Comparison of ENCODE assay signal across 6 cellular contexts in genomic region chr19:7068599-7068998, GRCh38. TPM values are rescaled to one million over a fixed set of nuclear protein-coding genes. Genes with fewer than 3 reads are reported as not detected.
DNase-seq lines count a peak whose midpoint lies in the region; ATAC-seq and TF ChIP-seq lines count a peak whose summit lies in the region.

No MANE protein-coding gene starts in this region.

- no peaks in the 10 kb centered on the region for H3K27me3 ChIP-seq in thymus (ENCODE audit: control insufficient read depth, insufficient read depth)

- peaks cover 19% of the 10 kb centered on the region for H3K36me3 ChIP-seq in thymus (ENCODE audit: control insufficient read depth, insufficient read depth)

- peaks cover 0 to 2% of the 10 kb centered on the region in 2 donors for H3K9me3 Mint-ChIP-seq in activated T-cell treated with anti-CD3 and anti-CD28 coated beads, Interleukin-2, amount 50 U/mL, for 72 hours

- peak overlapping the region; percentile 61 for H3K27ac Mint-ChIP-seq in activated T-cell treated with anti-CD3 and anti-CD28 coated beads, Interleukin-2, amount 50 U/mL, for 72 hours

- H3K27me3 Mint-ChIP-seq in activated T-cell treated with anti-CD3 and anti-CD28 coated beads, Interleukin-2, amount 50 U/mL, for 72 hours (ENCODE audit: low read depth): no peaks in the 10 kb centered on the region

- no peak for ATAC-seq in activated T-cell treated with anti-CD3 and anti-CD28 coated beads, Interleukin-2, amount 50 U/mL, for 72 hours (replicated peaks in 1 of 2)

- H3K4me3 ChIP-seq in epithelial cell of proximal tubule (ENCODE audit: low read depth, low read length) (peak overlapping the region; percentile 27), thymus (ENCODE audit: low read length) (peak overlapping the region; percentile 78)

- peaks cover 9% of the 10 kb centered on the region for H3K4me1 ChIP-seq in thymus (ENCODE audit: control insufficient read depth, insufficient read depth, low read length)

- H3K27ac ChIP-seq in thymus (ENCODE audit: low read depth): peak overlapping the region; percentile 84

- peaks cover 23% of the 10 kb centered on the region for H3K4me1 Mint-ChIP-seq in activated T-cell treated with anti-CD3 and anti-CD28 coated beads, Interleukin-2, amount 50 U/mL, for 72 hours (ENCODE audit: low read depth)

- DNase-seq in activated T-cell treated with anti-CD3 and anti-CD28 coated beads, Interleukin-2, amount 50 U/mL, for 72 hours: no peak
- DNase-seq in activated T-cell treated with anti-CD3 and anti-CD28 coated beads for 4 hours (no peak), epithelial cell of proximal tubule (ENCODE audit: low read depth) (no peak), SIG-M5 (lab: John Stamatoyannopoulos, UW) (no peak)
- no peak for DNase-seq in activated effector memory CD4-positive, alpha-beta T cell treated with anti-CD3 and anti-CD28 coated beads, Interleukin-2, amount 50 U/mL, for 16 hours

- peak overlapping the region; percentile 97 to 98 for H3K4me3 Mint-ChIP-seq in activated T-cell treated with anti-CD3 and anti-CD28 coated beads, Interleukin-2, amount 50 U/mL, for 72 hours

- WGBS in thymus: 93% methylated on average over 6 of the region's 6 CpGs

- no peak for TF ChIP-seq CTCF in epithelial cell of proximal tubule (conservative IDR thresholded peaks at IDR 0.05; ENCODE audit: low read depth, low read length)

- peaks cover 7 to 17% of the 10 kb centered on the region in 2 donors for H3K36me3 Mint-ChIP-seq in activated T-cell treated with anti-CD3 and anti-CD28 coated beads, Interleukin-2, amount 50 U/mL, for 72 hours (ENCODE audit: insufficient read depth in 2 of 2)

- H3K9me3 ChIP-seq in thymus (ENCODE audit: control insufficient read depth): no peaks in the 10 kb centered on the region

RNA-seq across cellular contexts. Expression of gene ZNF557, which starts 0.9 kb away (rescaled TPM):
- 10 to 100 TPM in 1 of 2 donors, 1 to 10 TPM in 1; 8.6 to 11.9 TPM for total RNA-seq in activated T-cell treated with anti-CD3 and anti-CD28 coated beads, Interleukin-2, amount 50 U/mL, for 72 hours
- total RNA-seq in epithelial cell of proximal tubule: 5.2 TPM in 2 replicates
- 5.2 TPM for polyA plus RNA-seq in thymus

RNA-seq across cellular contexts. Expression of gene MBD3L3, which starts 10.1 kb away (rescaled TPM):
- not detected for total RNA-seq in activated T-cell treated with anti-CD3 and anti-CD28 coated beads, Interleukin-2, amount 50 U/mL, for 72 hours
- total RNA-seq in epithelial cell of proximal tubule: not detected in 2 replicates
- 1.1 TPM for polyA plus RNA-seq in thymus

RNA-seq across cellular contexts. Expression of gene MBD3L2, which starts 19.5 kb away (rescaled TPM):
- not detected for total RNA-seq in activated T-cell treated with anti-CD3 and anti-CD28 coated beads, Interleukin-2, amount 50 U/mL, for 72 hours
- total RNA-seq in epithelial cell of proximal tubule: not detected in 2 replicates
- polyA plus RNA-seq in thymus: 0.78 TPM

RNA-seq across cellular contexts. Expression of gene MBD3L4, which starts 28.6 kb away (rescaled TPM):
- total RNA-seq in activated T-cell treated with anti-CD3 and anti-CD28 coated beads, Interleukin-2, amount 50 U/mL, for 72 hours: not detected
- not detected in 2 replicates for total RNA-seq in epithelial cell of proximal tubule
- polyA plus RNA-seq in thymus: not detected

RNA-seq across cellular contexts. Expression of gene MBD3L5, which starts 38.2 kb away (rescaled TPM):
- not detected for total RNA-seq in activated T-cell treated with anti-CD3 and anti-CD28 coated beads, Interleukin-2, amount 50 U/mL, for 72 hours
- total RNA-seq in epithelial cell of proximal tubule: not detected in 2 replicates
- polyA plus RNA-seq in thymus: 0.21 TPM
